Comparison of ENCODE assay signal across 1 cellular context in genomic region chr1:60874703-60875102, GRCh38.
TF ChIP-seq lines count a peak whose summit lies in the region.

No MANE protein-coding gene starts in this region.

TF ChIP-seq in SK-N-SH treated with all-trans-retinoic acid at 6 μM for 48 hours, 23 proteins besides CTCF, POLR2A, EP300 and RAD21 (continued from another document):
- TF ChIP-seq PATZ1 (CRISPR knock-in tag; IDR thresholded peaks at IDR 0.05; ENCODE audit: borderline replicate concordance): no peak
